In the genomic region with DNA sequence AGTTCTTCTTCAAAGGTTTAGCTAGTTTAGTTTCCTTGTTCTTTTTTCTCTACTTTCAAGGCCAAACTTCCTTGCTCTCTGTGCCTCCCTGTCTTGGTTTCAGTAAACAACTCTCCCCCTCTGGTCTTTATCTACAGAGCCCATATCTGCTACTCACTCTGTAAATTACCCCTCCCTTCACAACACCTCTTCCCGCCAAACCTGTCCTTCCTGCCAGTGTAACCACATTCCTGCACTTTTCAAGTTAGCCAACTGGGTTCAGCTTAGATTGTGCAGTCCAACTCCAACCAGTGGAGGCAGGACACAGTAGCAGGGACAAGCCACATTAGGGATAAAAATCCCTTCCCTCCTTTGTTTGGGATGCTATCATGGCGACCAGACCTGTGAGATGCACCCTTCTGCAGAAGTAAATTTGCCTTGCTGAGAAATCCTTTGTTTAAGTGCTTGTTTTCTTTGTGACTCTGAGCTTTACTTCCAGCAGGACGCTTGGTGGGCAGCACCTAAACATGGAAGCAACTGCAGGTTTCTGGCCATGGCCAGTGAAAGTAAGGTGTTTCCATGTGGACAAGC, we compare ENCODE assay signal across 1 cellular context.
TF ChIP-seq lines count a peak whose summit lies in the region.

No MANE protein-coding gene starts in this region.

TF ChIP-seq in H1, 55 proteins besides CTCF, POLR2A, EP300 and RAD21:
- TF ChIP-seq SRF (IDR thresholded peaks at IDR 0.05; ENCODE audit: low read depth, low read length) (no peak), POLR2AphosphoS5 (IDR thresholded peaks at IDR 0.05; ENCODE audit: low read depth, low read length) (no peak), YY1 (IDR thresholded peaks at IDR 0.05; ENCODE audit: low read depth, low read length) (0 out of 2 replicates have a peak, but pooled peaks have one; percentile 15), PHF8 (conservative IDR thresholded peaks at IDR 0.05; ENCODE audit: low read depth, low read length) (no peak), RBBP5 (IDR thresholded peaks at IDR 0.05; ENCODE audit: borderline replicate concordance, low read depth, low read length) (peak; percentile 79; the same call in 1 of the 2 replicates), CREB1 (IDR thresholded peaks at IDR 0.05) (no peak), CHD2 (IDR thresholded peaks at IDR 0.05; ENCODE audit: low read length) (no peak), GTF2F1 (IDR thresholded peaks at IDR 0.05; ENCODE audit: borderline replicate concordance, low read depth, low read length) (no peak), CHD1 (IDR thresholded peaks at IDR 0.05; ENCODE audit: low read depth, low read length) (no peak), ASH2L (IDR thresholded peaks at IDR 0.05; ENCODE audit: low read length) (peak; percentile 42), EZH2 (IDR thresholded peaks at IDR 0.05; ENCODE audit: low read depth, low read length, severe bottlenecking) (no peak), SP1 (IDR thresholded peaks at IDR 0.05; ENCODE audit: low read depth, low read length) (peak; percentile 77; the same call in 1 of the 2 replicates), TEAD4 (IDR thresholded peaks at IDR 0.05; ENCODE audit: low read depth, low read length) (peak; percentile 88), KDM1A (IDR thresholded peaks at IDR 0.05; ENCODE audit: borderline replicate concordance, low read length) (no peak), TAF1 (IDR thresholded peaks at IDR 0.05; ENCODE audit: low read depth, low read length) (0 out of 2 replicates have a peak, but pooled peaks have one; percentile 23)
- TF ChIP-seq, protein P1, sequence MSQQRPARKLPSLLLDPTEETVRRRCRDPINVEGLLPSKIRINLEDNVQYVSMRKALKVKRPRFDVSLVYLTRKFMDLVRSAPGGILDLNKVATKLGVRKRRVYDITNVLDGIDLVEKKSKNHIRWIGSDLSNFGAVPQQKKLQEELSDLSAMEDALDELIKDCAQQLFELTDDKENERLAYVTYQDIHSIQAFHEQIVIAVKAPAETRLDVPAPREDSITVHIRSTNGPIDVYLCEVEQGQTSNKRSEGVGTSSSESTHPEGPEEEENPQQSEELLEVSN (IDR thresholded peaks at IDR 0.05) = peak; percentile 66
- TF ChIP-seq, protein P2, sequence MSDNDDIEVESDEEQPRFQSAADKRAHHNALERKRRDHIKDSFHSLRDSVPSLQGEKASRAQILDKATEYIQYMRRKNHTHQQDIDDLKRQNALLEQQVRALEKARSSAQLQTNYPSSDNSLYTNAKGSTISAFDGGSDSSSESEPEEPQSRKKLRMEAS (IDR thresholded peaks at IDR 0.05) = 0 out of 2 replicates have a peak, but pooled peaks have one; percentile 32
